In genomic region chr3:137008976-137009375, GRCh38 we compare ENCODE assay signal across 19 cellular contexts. TPM values are rescaled to one million over a fixed set of nuclear protein-coding genes. Genes with fewer than 3 reads are reported as not detected.
DNase-seq lines count a peak whose midpoint lies in the region; TF ChIP-seq lines count a peak whose summit lies in the region.
"Had no signal": no experiment of that assay in that cellular context is flagged by ENCODE, and none has a peak within 500 bp of the region (broad histone marks: within the 10 kb centered on the region; RNA-seq: fewer than 3 reads in every experiment).

No MANE protein-coding gene starts in this region.

- no peak for TF ChIP-seq CTCF in RWPE1 (conservative IDR thresholded peaks at IDR 0.05; ENCODE audit: low read depth)
- TF ChIP-seq CTCF in endothelial cell (IDR thresholded peaks at IDR 0.05; ENCODE audit: unreplicated experiment): no peak
- no peak for TF ChIP-seq CTCF in OCI-LY7 (conservative IDR thresholded peaks at IDR 0.05; ENCODE audit: low read length)

- H3K27me3 Mint-ChIP-seq in endothelial cell (ENCODE audit: unreplicated experiment): no peaks in the 10 kb centered on the region
- H3K27me3 Mint-ChIP-seq: CD4-positive, alpha-beta memory T cell had no signal

- peaks cover 9% of the 10 kb centered on the region for H3K4me1 Mint-ChIP-seq in endothelial cell (ENCODE audit: unreplicated experiment)

- POLR2A ChIA-PET in RWPE1 (lab: Yijun Ruan, JAX; ENCODE audit: low non-redundant PET) (no interaction called here), OCI-LY7 (lab: Charles Lee) (no interaction called here)

- no peak for DNase-seq in RWPE1 (ENCODE audit: low spot score)
- peak; percentile 36 for DNase-seq in medulla oblongata (ENCODE audit: extremely low spot score)
- DNase-seq in pons (ENCODE audit: low spot score): peak; percentile 42
- no peak for DNase-seq in endothelial cell (ENCODE audit: low spot score)
- DNase-seq in OCI-LY7 (ENCODE audit: low spot score): no peak
- DNase-seq in COR-L47 (lab: John Stamatoyannopoulos, UW): no peak
- DNase-seq: ACHN; AML-193; Calu3; CD4-positive, alpha-beta memory T cell; DMS79 treated with DMSO at 0.1 percent for 48 hours; GF-D8; GOT3; H7; HFFc6; IMR-90 had no signal

- H3K4me3 ChIP-seq in OCI-LY7 (ENCODE audit: low read depth, low read length, poor library complexity, severe bottlenecking): no peak overlapping the region
- H3K4me3 ChIP-seq: BLaER1 had no signal

- H3K4me3 Mint-ChIP-seq in endothelial cell (ENCODE audit: unreplicated experiment): no peak overlapping the region
- H3K4me3 Mint-ChIP-seq: CD14-positive monocyte; CD4-positive, alpha-beta memory T cell; HFFc6 had no signal

- peaks cover 14% of the 10 kb centered on the region for H3K36me3 Mint-ChIP-seq in endothelial cell (ENCODE audit: low read depth, unreplicated experiment)
- H3K36me3 Mint-ChIP-seq: CD4-positive, alpha-beta memory T cell had no signal

- no peak overlapping the region for H2AFZ ChIP-seq in OCI-LY7 (ENCODE audit: low read length)

- no peaks in the 10 kb centered on the region for H4K20me1 ChIP-seq in OCI-LY7 (ENCODE audit: insufficient read depth, low read length)
- H4K20me1 ChIP-seq: BLaER1 had no signal

- H3K27ac Mint-ChIP-seq in endothelial cell (ENCODE audit: unreplicated experiment): no peak overlapping the region
- H3K27ac Mint-ChIP-seq: HFFc6 had no signal

- no TSS peak for BruUV-seq in OCI-LY7 (replicated peaks; lab: Mats Ljungman, UMichigan)

- H3K9me3 ChIP-seq in OCI-LY7 (ENCODE audit: low read length): no peaks in the 10 kb centered on the region
- H3K9me3 ChIP-seq: BLaER1 had no signal

- H3K9me3 Mint-ChIP-seq in endothelial cell (ENCODE audit: unreplicated experiment): no peaks in the 10 kb centered on the region
- H3K9me3 Mint-ChIP-seq: CD4-positive, alpha-beta memory T cell; HFFc6 had no signal

- CTCF ChIA-PET in RWPE1 (lab: Yijun Ruan, JAX) (no interaction called here), OCI-LY7 (lab: Charles Lee; ENCODE audit: unreplicated experiment) (no interaction called here)

- no peaks in the 10 kb centered on the region for H3K79me2 ChIP-seq in OCI-LY7 (ENCODE audit: insufficient read depth, low read depth, low read length)

- H3K4me1 ChIP-seq in OCI-LY7 (ENCODE audit: insufficient read depth, low read length, poor library complexity, severe bottlenecking): no peaks in the 10 kb centered on the region

- H3K4me2 ChIP-seq in OCI-LY7 (ENCODE audit: low read length): no peak overlapping the region
- H3K4me2 ChIP-seq: BLaER1 had no signal

- H3K27ac ChIP-seq in RWPE1 (peak overlapping the region; percentile 85), OCI-LY7 (ENCODE audit: low read depth, low read length, poor library complexity, severe bottlenecking) (no peak overlapping the region)
- H3K27ac ChIP-seq: BLaER1, HL-60 had no signal

- no peaks in the 10 kb centered on the region for H3K9me2 ChIP-seq in OCI-LY7 (ENCODE audit: insufficient read depth, low read length)

- no peaks in the 10 kb centered on the region for H3K36me3 ChIP-seq in OCI-LY7 (ENCODE audit: insufficient read depth, low read length)
- H3K36me3 ChIP-seq: BLaER1 had no signal

- intact Hi-C loops in OCI-LY7 (cut with micrococcal nuclease; ENCODE audit: unreplicated experiment): no loop called here

RNA-seq across cellular contexts. Expression of gene IL20RB, which starts 51.2 kb away (rescaled TPM):
- total RNA-seq in endothelial cell (ENCODE audit: unreplicated experiment) (2.9 TPM), OCI-LY7 (2022) (2.4 and 3.1 TPM in 2 replicates)
- 0.59 and 1.1 TPM in 2 replicates for total RNA-seq in OCI-LY7 (2014; rRNA removed; shearing (Covaris generic))

Comparison
In these comparisons a context has a peak if more than half of its experiments do, and no peak if none do; other contexts are left out.
1. DNase-seq: peak in medulla oblongata (single experiment) and pons (single experiment); none in RWPE1 (single experiment), endothelial cell (single experiment), OCI-LY7 (single experiment) and COR-L47 (single experiment).